In the genomic region with DNA sequence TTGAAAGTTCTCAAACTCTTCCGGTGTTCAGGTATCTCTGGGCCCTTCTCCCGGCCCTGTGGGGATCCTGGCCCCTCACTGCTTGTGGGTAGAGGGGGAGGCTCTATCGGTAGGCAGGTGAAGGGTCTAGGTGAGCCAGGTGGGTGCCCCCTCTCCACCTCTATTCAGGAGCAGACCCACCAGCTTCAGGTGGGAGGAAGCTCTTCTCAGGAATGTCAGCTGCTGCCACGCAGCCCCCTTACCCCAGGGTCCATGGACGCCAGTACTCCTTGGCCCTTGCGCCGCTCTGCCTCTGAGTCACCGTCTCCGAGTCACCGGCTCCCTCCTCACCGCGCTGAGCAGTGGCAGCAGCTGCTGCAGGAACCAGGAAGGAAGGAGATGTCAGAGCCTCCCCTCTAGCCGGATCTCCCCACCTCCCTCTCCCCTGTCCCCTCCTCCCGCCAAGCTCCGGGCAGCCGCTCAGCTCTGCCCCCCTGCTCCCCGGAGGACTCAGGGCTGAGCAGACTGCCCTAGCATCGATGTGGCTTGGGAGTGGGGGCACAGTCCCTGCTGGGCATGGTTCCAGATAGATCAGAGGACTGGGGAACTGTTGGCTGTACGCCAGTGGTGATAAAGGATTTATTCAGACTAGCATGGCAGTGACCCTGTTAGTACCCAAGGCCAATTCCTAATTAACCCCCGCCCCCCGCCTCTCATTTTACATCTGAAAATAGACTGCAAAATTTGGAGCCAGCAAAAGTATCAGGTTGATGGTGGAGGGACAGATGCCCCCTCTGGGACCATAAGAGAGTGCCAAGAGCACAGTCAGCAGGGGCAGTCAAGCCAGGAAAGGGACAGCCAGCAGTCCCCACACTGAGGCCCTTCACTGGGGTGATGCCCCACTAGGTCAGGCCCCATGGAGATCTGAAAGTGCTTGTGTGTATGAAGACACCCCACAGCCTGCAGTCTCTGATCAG, we compare ENCODE assay signal across 1 cellular context.
TF ChIP-seq lines count a peak whose summit lies in the region.

Gene OSBPL7 (minus strand): TSS at position 371 of the 956 bp plus-strand sequence. CDS start 1,516 bp downstream, outside the sequence.

TF ChIP-seq in HepG2, 621 proteins besides CTCF, POLR2A, EP300 and RAD21 (continued from another document and continues in another):
- TF ChIP-seq, protein P1, sequence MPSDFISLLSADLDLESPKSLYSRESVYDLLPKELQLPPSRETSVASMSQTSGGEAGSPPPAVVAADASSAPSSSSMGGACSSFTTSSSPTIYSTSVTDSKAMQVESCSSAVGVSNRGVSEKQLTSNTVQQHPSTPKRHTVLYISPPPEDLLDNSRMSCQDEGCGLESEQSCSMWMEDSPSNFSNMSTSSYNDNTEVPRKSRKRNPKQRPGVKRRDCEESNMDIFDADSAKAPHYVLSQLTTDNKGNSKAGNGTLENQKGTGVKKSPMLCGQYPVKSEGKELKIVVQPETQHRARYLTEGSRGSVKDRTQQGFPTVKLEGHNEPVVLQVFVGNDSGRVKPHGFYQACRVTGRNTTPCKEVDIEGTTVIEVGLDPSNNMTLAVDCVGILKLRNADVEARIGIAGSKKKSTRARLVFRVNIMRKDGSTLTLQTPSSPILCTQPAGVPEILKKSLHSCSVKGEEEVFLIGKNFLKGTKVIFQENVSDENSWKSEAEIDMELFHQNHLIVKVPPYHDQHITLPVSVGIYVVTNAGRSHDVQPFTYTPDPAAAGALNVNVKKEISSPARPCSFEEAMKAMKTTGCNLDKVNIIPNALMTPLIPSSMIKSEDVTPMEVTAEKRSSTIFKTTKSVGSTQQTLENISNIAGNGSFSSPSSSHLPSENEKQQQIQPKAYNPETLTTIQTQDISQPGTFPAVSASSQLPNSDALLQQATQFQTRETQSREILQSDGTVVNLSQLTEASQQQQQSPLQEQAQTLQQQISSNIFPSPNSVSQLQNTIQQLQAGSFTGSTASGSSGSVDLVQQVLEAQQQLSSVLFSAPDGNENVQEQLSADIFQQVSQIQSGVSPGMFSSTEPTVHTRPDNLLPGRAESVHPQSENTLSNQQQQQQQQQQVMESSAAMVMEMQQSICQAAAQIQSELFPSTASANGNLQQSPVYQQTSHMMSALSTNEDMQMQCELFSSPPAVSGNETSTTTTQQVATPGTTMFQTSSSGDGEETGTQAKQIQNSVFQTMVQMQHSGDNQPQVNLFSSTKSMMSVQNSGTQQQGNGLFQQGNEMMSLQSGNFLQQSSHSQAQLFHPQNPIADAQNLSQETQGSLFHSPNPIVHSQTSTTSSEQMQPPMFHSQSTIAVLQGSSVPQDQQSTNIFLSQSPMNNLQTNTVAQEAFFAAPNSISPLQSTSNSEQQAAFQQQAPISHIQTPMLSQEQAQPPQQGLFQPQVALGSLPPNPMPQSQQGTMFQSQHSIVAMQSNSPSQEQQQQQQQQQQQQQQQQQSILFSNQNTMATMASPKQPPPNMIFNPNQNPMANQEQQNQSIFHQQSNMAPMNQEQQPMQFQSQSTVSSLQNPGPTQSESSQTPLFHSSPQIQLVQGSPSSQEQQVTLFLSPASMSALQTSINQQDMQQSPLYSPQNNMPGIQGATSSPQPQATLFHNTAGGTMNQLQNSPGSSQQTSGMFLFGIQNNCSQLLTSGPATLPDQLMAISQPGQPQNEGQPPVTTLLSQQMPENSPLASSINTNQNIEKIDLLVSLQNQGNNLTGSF (CRISPR knock-in tag; IDR thresholded peaks at IDR 0.05), result no peak
- no peak for TF ChIP-seq FOXM1 (CRISPR knock-in tag; IDR thresholded peaks at IDR 0.05)
- peak; percentile 50; the same call in 1 of the 2 replicates for TF ChIP-seq ZNF598 (CRISPR knock-in tag; IDR thresholded peaks at IDR 0.05; ENCODE audit: borderline replicate concordance)
- TF ChIP-seq ZNF574 (CRISPR knock-in tag; IDR thresholded peaks at IDR 0.05), result peak; percentile 100
- TF ChIP-seq ZNF572 (CRISPR knock-in tag; IDR thresholded peaks at IDR 0.05), result no peak
- TF ChIP-seq DMTF1 (CRISPR knock-in tag; IDR thresholded peaks at IDR 0.05), result no peak
- TF ChIP-seq SMARCE1 (IDR thresholded peaks at IDR 0.05; ENCODE audit: borderline replicate concordance), result no peak
- no peak for TF ChIP-seq NCOR1 (IDR thresholded peaks at IDR 0.05; ENCODE audit: borderline replicate concordance, low read length)
- TF ChIP-seq AHR (CRISPR knock-in tag; IDR thresholded peaks at IDR 0.05), result 0 out of 2 replicates have a peak, but pooled peaks have one; percentile 46
- no peak for TF ChIP-seq ZNF562 (CRISPR knock-in tag; IDR thresholded peaks at IDR 0.05; ENCODE audit: borderline replicate concordance)
- TF ChIP-seq, protein P2, sequence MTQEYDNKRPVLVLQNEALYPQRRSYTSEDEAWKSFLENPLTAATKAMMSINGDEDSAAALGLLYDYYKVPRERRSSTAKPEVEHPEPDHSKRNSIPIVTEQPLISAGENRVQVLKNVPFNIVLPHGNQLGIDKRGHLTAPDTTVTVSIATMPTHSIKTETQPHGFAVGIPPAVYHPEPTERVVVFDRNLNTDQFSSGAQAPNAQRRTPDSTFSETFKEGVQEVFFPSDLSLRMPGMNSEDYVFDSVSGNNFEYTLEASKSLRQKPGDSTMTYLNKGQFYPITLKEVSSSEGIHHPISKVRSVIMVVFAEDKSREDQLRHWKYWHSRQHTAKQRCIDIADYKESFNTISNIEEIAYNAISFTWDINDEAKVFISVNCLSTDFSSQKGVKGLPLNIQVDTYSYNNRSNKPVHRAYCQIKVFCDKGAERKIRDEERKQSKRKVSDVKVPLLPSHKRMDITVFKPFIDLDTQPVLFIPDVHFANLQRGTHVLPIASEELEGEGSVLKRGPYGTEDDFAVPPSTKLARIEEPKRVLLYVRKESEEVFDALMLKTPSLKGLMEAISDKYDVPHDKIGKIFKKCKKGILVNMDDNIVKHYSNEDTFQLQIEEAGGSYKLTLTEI (CRISPR knock-in tag; conservative IDR thresholded peaks at IDR 0.05), result no peak
- TF ChIP-seq KAT2B (IDR thresholded peaks at IDR 0.05; ENCODE audit: borderline replicate concordance, low read depth, low read length), result no peak
- no peak for TF ChIP-seq NFIC (IDR thresholded peaks at IDR 0.05; ENCODE audit: low read length)
- no peak for TF ChIP-seq ZNF850 (CRISPR knock-in tag; conservative IDR thresholded peaks at IDR 0.05)
- TF ChIP-seq FOXJ3 (CRISPR knock-in tag; IDR thresholded peaks at IDR 0.05; ENCODE audit: borderline replicate concordance), result no peak
- TF ChIP-seq, protein P3, sequence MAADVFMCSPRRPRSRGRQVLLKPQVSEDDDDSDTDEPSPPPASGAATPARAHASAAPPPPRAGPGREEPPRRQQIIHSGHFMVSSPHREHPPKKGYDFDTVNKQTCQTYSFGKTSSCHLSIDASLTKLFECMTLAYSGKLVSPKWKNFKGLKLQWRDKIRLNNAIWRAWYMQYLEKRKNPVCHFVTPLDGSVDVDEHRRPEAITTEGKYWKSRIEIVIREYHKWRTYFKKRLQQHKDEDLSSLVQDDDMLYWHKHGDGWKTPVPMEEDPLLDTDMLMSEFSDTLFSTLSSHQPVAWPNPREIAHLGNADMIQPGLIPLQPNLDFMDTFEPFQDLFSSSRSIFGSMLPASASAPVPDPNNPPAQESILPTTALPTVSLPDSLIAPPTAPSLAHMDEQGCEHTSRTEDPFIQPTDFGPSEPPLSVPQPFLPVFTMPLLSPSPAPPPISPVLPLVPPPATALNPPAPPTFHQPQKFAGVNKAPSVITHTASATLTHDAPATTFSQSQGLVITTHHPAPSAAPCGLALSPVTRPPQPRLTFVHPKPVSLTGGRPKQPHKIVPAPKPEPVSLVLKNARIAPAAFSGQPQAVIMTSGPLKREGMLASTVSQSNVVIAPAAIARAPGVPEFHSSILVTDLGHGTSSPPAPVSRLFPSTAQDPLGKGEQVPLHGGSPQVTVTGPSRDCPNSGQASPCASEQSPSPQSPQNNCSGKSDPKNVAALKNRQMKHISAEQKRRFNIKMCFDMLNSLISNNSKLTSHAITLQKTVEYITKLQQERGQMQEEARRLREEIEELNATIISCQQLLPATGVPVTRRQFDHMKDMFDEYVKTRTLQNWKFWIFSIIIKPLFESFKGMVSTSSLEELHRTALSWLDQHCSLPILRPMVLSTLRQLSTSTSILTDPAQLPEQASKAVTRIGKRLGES (CRISPR knock-in tag; IDR thresholded peaks at IDR 0.05; ENCODE audit: borderline replicate concordance), result no peak
- no peak for TF ChIP-seq SIX1 (CRISPR knock-in tag; IDR thresholded peaks at IDR 0.05; ENCODE audit: borderline replicate concordance)
- no peak for TF ChIP-seq ZNF34 (CRISPR knock-in tag; IDR thresholded peaks at IDR 0.05; ENCODE audit: borderline replicate concordance)
- TF ChIP-seq ZSCAN21 (CRISPR knock-in tag; IDR thresholded peaks at IDR 0.05; ENCODE audit: borderline replicate concordance), result peak; percentile 73
- peak; percentile 75 for TF ChIP-seq TGIF2 (CRISPR knock-in tag; IDR thresholded peaks at IDR 0.05)
- TF ChIP-seq ZNF556 (CRISPR knock-in tag; IDR thresholded peaks at IDR 0.05; ENCODE audit: borderline replicate concordance), result no peak; the same call in 1 of the 2 replicates
- TF ChIP-seq ZNF484 (CRISPR knock-in tag; IDR thresholded peaks at IDR 0.05; ENCODE audit: borderline replicate concordance, low read depth), result no peak
- no peak for TF ChIP-seq ZKSCAN5 (CRISPR knock-in tag; IDR thresholded peaks at IDR 0.05)
- no peak for TF ChIP-seq PHB2 (IDR thresholded peaks at IDR 0.05; ENCODE audit: partially characterized antibody)
- no peak for TF ChIP-seq ZNF704 (CRISPR knock-in tag; IDR thresholded peaks at IDR 0.05; ENCODE audit: borderline replicate concordance)
- TF ChIP-seq, protein P4, sequence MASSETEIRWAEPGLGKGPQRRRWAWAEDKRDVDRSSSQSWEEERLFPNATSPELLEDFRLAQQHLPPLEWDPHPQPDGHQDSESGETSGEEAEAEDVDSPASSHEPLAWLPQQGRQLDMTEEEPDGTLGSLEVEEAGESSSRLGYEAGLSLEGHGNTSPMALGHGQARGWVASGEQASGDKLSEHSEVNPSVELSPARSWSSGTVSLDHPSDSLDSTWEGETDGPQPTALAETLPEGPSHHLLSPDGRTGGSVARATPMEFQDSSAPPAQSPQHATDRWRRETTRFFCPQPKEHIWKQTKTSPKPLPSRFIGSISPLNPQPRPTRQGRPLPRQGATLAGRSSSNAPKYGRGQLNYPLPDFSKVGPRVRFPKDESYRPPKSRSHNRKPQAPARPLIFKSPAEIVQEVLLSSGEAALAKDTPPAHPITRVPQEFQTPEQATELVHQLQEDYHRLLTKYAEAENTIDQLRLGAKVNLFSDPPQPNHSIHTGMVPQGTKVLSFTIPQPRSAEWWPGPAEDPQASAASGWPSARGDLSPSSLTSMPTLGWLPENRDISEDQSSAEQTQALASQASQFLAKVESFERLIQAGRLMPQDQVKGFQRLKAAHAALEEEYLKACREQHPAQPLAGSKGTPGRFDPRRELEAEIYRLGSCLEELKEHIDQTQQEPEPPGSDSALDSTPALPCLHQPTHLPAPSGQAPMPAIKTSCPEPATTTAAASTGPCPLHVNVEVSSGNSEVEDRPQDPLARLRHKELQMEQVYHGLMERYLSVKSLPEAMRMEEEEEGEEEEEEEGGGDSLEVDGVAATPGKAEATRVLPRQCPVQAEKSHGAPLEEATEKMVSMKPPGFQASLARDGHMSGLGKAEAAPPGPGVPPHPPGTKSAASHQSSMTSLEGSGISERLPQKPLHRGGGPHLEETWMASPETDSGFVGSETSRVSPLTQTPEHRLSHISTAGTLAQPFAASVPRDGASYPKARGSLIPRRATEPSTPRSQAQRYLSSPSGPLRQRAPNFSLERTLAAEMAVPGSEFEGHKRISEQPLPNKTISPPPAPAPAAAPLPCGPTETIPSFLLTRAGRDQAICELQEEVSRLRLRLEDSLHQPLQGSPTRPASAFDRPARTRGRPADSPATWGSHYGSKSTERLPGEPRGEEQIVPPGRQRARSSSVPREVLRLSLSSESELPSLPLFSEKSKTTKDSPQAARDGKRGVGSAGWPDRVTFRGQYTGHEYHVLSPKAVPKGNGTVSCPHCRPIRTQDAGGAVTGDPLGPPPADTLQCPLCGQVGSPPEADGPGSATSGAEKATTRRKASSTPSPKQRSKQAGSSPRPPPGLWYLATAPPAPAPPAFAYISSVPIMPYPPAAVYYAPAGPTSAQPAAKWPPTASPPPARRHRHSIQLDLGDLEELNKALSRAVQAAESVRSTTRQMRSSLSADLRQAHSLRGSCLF (CRISPR knock-in tag; IDR thresholded peaks at IDR 0.05; ENCODE audit: borderline replicate concordance), result no peak
- TF ChIP-seq ZNF263 (CRISPR knock-in tag; IDR thresholded peaks at IDR 0.05), result peak; percentile 92
- no peak for TF ChIP-seq SMAD1 (CRISPR knock-in tag; IDR thresholded peaks at IDR 0.05; ENCODE audit: borderline replicate concordance, low read depth)
